9 cellular contexts compared by ENCODE assay signal in genomic region chr2:121479882-121480522, GRCh38. TPM values are rescaled to one million over a fixed set of nuclear protein-coding genes. Genes with fewer than 3 reads are reported as not detected.
A peak's percentile ranks its signal among the peaks of the same experiment; 100 is the strongest.
DNase-seq lines count a peak whose midpoint lies in the region; ATAC-seq, FAIRE-seq and TF ChIP-seq lines count a peak whose summit lies in the region.
"Had no signal": no experiment of that assay in that cellular context is flagged by ENCODE, and none has a peak within 500 bp of the region (broad histone marks: within the 10 kb centered on the region; RNA-seq: fewer than 3 reads in every experiment).

No MANE protein-coding gene starts in this region.

- CTCF ChIA-PET in RWPE1 (lab: Yijun Ruan, JAX) = no interaction called here

- H3K27ac ChIP-seq in right atrium auricular region (peak overlapping the region in 1 of 2 donors; percentile 32), RWPE1 (peak overlapping the region; percentile 81), hepatocyte (peak overlapping the region; percentile 31)

- POLR2A ChIA-PET in RWPE1 (lab: Yijun Ruan, JAX; ENCODE audit: low non-redundant PET) = no interaction called here

- FAIRE-seq in H54 (lab: Jason Lieb, UNC) = no peak

- DNase-seq in Right ventricle myocardium superior = no peak
- DNase-seq in right atrium auricular region (ENCODE audit: low spot score) = no peak
- DNase-seq in RWPE1 (ENCODE audit: low spot score) = no peak
- peak; percentile 32 for DNase-seq in hepatocyte (ENCODE audit: low spot score)
- DNase-seq in H54 (ENCODE audit: insufficient read length, low spot score) = no peak
- no peak for DNase-seq in stimulated activated CD8-positive, alpha-beta memory T cell treated with anti-CD3 and anti-CD28 coated beads, Interleukin-4, amount 100 ng/mL, for 48 hours
- no peak for DNase-seq in Kasumi-1 (lab: John Stamatoyannopoulos, UW)
- DNase-seq: activated naive CD4-positive, alpha-beta T cell treated with anti-CD3 and anti-CD28 coated beads for 36 hours had no signal

- ATAC-seq in Right ventricle myocardium superior (ENCODE audit: poor library complexity) (peak; percentile 65), HG02759 (IDR thresholded peaks at IDR 0.05; ENCODE audit: unreplicated experiment) (no peak)

- H3K36me3 ChIP-seq in right atrium auricular region (no peaks in the 10 kb centered on the region), hepatocyte (replicated peaks; ENCODE audit: insufficient read depth, low read depth) (no peaks in the 10 kb centered on the region)

- H4K20me1 ChIP-seq in hepatocyte (ENCODE audit: insufficient read depth, poor library complexity, severe bottlenecking) = peaks cover 12% of the 10 kb centered on the region

- no peaks in the 10 kb centered on the region for H3K9me2 ChIP-seq in hepatocyte (replicated peaks; ENCODE audit: insufficient read depth)

- H3K27me3 ChIP-seq in right atrium auricular region = no peaks in the 10 kb centered on the region
- no peaks in the 10 kb centered on the region for H3K27me3 ChIP-seq in hepatocyte

- H2AFZ ChIP-seq in hepatocyte = no peak overlapping the region

- H3K4me1 ChIP-seq in right atrium auricular region (peaks cover 0 to 58% of the 10 kb centered on the region in 2 donors), hepatocyte (ENCODE audit: insufficient read depth) (peaks cover 37% of the 10 kb centered on the region)

- 72% methylated on average over 8 of the region's 8 CpGs for WGBS in hepatocyte (ENCODE audit: low lambda C conversion rate, missing lambda C conversion rate)

- no peak overlapping the region for H3K4me3 ChIP-seq in right atrium auricular region
- H3K4me3 ChIP-seq in hepatocyte = no peak overlapping the region

- TF ChIP-seq POLR2A in H54 (IDR thresholded peaks at IDR 0.05; ENCODE audit: low read depth, low read length) = no peak

- no peak for TF ChIP-seq CTCF in right atrium auricular region (IDR thresholded peaks at IDR 0.05)
- no peak for TF ChIP-seq CTCF in RWPE1 (conservative IDR thresholded peaks at IDR 0.05; ENCODE audit: low read depth)
- TF ChIP-seq CTCF in hepatocyte (IDR thresholded peaks at IDR 0.05; ENCODE audit: poor library complexity) = peak; percentile 16

- H3K9me3 ChIP-seq in right atrium auricular region = no peaks in the 10 kb centered on the region
- no peaks in the 10 kb centered on the region for H3K9me3 ChIP-seq in hepatocyte (ENCODE audit: low read depth)

- H3K79me2 ChIP-seq in hepatocyte = peaks cover 38% of the 10 kb centered on the region

- peak overlapping the region; percentile 48 for H3K4me2 ChIP-seq in hepatocyte

- intact Hi-C loops in Right ventricle myocardium superior (cut with DNase I) = no loop called here

RNA-seq across cellular contexts. Expression of gene RNU4ATAC, which starts 50.7 kb away (rescaled TPM):
- total RNA-seq in Right ventricle myocardium superior = 28.8 TPM
- total RNA-seq in right atrium auricular region = not detected
- total RNA-seq in hepatocyte = not detected in 2 replicates
- polyA plus RNA-seq in hepatocyte = 9.5 and 10.0 TPM in 2 replicates
- total RNA-seq: activated naive CD4-positive, alpha-beta T cell treated with anti-CD3 and anti-CD28 coated beads for 36 hours had no signal

Comparison
In these comparisons a context has a peak if more than half of its experiments do, and no peak if none do; other contexts are left out.
1. RNA of gene RNU4ATAC, which starts 50.7 kb away (total RNA-seq): 28.8 TPM in Right ventricle myocardium superior (single experiment); not detected in right atrium auricular region and not detected in hepatocyte; every median in the first group is over 10 times any median in the second.